22 cellular contexts compared by ENCODE assay signal in the genomic region with DNA sequence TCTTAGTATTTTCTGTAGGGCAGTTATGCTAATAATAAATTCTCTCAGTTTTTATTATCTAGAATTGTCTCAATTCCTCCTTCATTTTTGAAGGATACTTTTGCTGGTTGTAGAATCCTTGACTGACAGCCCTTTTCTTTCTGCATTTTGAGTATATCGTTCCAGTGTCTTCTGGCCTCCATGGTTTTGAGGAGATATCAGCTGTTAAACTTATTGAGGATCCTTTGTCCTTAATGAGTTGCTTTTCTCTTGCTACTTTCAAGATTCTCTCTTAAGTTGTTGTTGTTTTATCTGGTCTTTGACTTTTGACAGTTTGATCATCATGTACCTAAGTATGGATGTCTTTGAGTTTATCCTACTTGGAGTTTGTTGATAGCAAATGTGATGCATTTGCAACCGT. TPM values are rescaled to one million over a fixed set of nuclear protein-coding genes. Genes with fewer than 3 reads are reported as not detected.
A peak's percentile ranks its signal among the peaks of the same experiment; 100 is the strongest.
DNase-seq lines count a peak whose midpoint lies in the region; ATAC-seq, FAIRE-seq and TF ChIP-seq lines count a peak whose summit lies in the region.
"Had no signal": no experiment of that assay in that cellular context is flagged by ENCODE, and none has a peak within 500 bp of the region (broad histone marks: within the 10 kb centered on the region; RNA-seq: fewer than 3 reads in every experiment).

No MANE protein-coding gene starts in this region.

- CTCF ChIA-PET in HCT116 (lab: Charles Lee) = no interaction called here
- CTCF ChIA-PET in K562 (lab: Yijun Ruan, JAX; ENCODE audit: low intra/inter-chr PET ratio) = no interaction called here
- CTCF ChIA-PET in activated CD4-positive, alpha-beta memory T cell treated with anti-CD3 and anti-CD28 coated beads for 36 hours (lab: Charles Lee) = interaction anchor here (1.9 kb wide), 1 partner anchor 25 kb away, joined by 5 read pairs; no protein-coding TSS in a partner anchor

- no peak overlapping the region for H3K4me2 ChIP-seq in HCT116 (ENCODE audit: low read length)
- H3K4me2 ChIP-seq in K562 (ENCODE audit: insufficient read depth, low read length) = no peak overlapping the region

- in situ Hi-C loops in K562 (cut with MboI) = loop anchor here (5.0 kb wide), 1 partner anchor 49 kb away; no protein-coding TSS in a partner anchor

- POLR2A ChIA-PET in HCT116 (lab: Charles Lee) = no interaction called here
- POLR2A ChIA-PET in K562 (lab: Yijun Ruan, JAX) = interaction anchor here (0.7 kb wide), 1 partner anchor 9 kb away, joined by 3 read pairs; a partner anchor contains a TSS
- POLR2A ChIA-PET in activated CD4-positive, alpha-beta memory T cell treated with anti-CD3 and anti-CD28 coated beads for 36 hours (lab: Charles Lee) = no interaction called here

- H3K36me3 Mint-ChIP-seq in activated CD4-positive, alpha-beta memory T cell treated with anti-CD3 and anti-CD28 coated beads for 36 hours = no peaks in the 10 kb centered on the region
- H3K36me3 Mint-ChIP-seq: CD8-positive, alpha-beta T cell had no signal

- TF ChIP-seq RAD21 in HCT116 (IDR thresholded peaks at IDR 0.05; ENCODE audit: low read depth) = no peak
- TF ChIP-seq RAD21 in K562 (CRISPR knock-in tag; conservative IDR thresholded peaks at IDR 0.05 in 1 of 2, IDR thresholded peaks at IDR 0.05 in 1 of 2) = no peak

- intact Hi-C loops in HCT116 (cut with micrococcal nuclease) (no loop called here), K562 (cut with micrococcal nuclease) (no loop called here), right cardiac atrium (cut with DNase I) (no loop called here)
- intact Hi-C loops in activated CD4-positive, alpha-beta memory T cell treated with anti-CD3 and anti-CD28 coated beads for 36 hours (cut with micrococcal nuclease) = no loop called here

- no peaks in the 10 kb centered on the region for H3K79me2 ChIP-seq in HCT116 (ENCODE audit: insufficient read depth, low read length)
- no peaks in the 10 kb centered on the region for H3K79me2 ChIP-seq in K562 (ENCODE audit: control insufficient read depth, insufficient read depth, low read length)

- no peaks in the 10 kb centered on the region for H3K9me2 ChIP-seq in HCT116 (ENCODE audit: insufficient read depth)

- BruUV-seq in HCT116 (replicated peaks; lab: Mats Ljungman, UMichigan) = no TSS peak
- no TSS peak for BruUV-seq in K562 (replicated peaks; lab: Mats Ljungman, UMichigan)

- peaks cover 7 to 11% of the 10 kb centered on the region in 2 experiments; a peak in 2 of 4 replicates for H3K9me3 ChIP-seq in HCT116 (ENCODE audit: control insufficient read depth in 1 of 2, insufficient read depth in 1 of 2, low read depth in 1 of 2, low read length in 2 of 2)
- peaks cover 10% of the 10 kb centered on the region for H3K9me3 ChIP-seq in K562 (replicated peaks; ENCODE audit: control insufficient read depth, insufficient read depth, low read depth, low read length)
- H3K9me3 ChIP-seq in right cardiac atrium (ENCODE audit: control insufficient read depth, low read length) = no peaks in the 10 kb centered on the region

- peaks cover 7% of the 10 kb centered on the region for H3K4me1 Mint-ChIP-seq in activated CD4-positive, alpha-beta memory T cell treated with anti-CD3 and anti-CD28 coated beads for 36 hours (ENCODE audit: low read depth)

- peaks cover 23% of the 10 kb centered on the region for H3K27me3 Mint-ChIP-seq in activated CD4-positive, alpha-beta memory T cell treated with anti-CD3 and anti-CD28 coated beads for 36 hours

- TF ChIP-seq POLR2A in HCT116 (IDR thresholded peaks at IDR 0.05; ENCODE audit: borderline replicate concordance, extremely low read depth, insufficient read depth, insufficient read length) (no peak), K562 (conservative IDR thresholded peaks at IDR 0.05) (no peak)

- H3K4me1 ChIP-seq in HCT116 (ENCODE audit: control insufficient read depth in 1 of 2, insufficient read depth in 2 of 2, low read length in 2 of 2) (no peaks in the 10 kb centered on the region), K562 (replicated peaks in 1 of 2; ENCODE audit: control insufficient read depth in 2 of 2, insufficient read depth in 2 of 2, low read length in 2 of 2) (peaks cover 0 to 7% of the 10 kb centered on the region in 2 experiments; a peak in 3 of 5 replicates), right cardiac atrium (ENCODE audit: control insufficient read depth, insufficient read depth, low read length) (no peaks in the 10 kb centered on the region)

- RAD21 ChIA-PET in HCT116 (lab: Charles Lee; ENCODE audit: low non-redundant PET in 1 of 2, low total read pairs in 2 of 2, uncharacterized antibody in 2 of 2, unreplicated experiment in 2 of 2) = no interaction called here

- H2AFZ ChIP-seq in HCT116 (ENCODE audit: low read depth, low read length, poor library complexity, severe bottlenecking) (no peak overlapping the region), K562 (ENCODE audit: low read depth, low read length) (no peak overlapping the region)

- no peaks in the 10 kb centered on the region for H3K36me3 ChIP-seq in HCT116 (ENCODE audit: control insufficient read depth in 1 of 2, insufficient read depth in 2 of 2, low read length in 2 of 2)
- H3K36me3 ChIP-seq in K562 (ENCODE audit: control insufficient read depth, insufficient read depth, low read length) = no peaks in the 10 kb centered on the region

- H3K9me3 Mint-ChIP-seq in activated CD4-positive, alpha-beta memory T cell treated with anti-CD3 and anti-CD28 coated beads for 36 hours = peaks cover 12% of the 10 kb centered on the region

- H3K27ac Mint-ChIP-seq in activated CD4-positive, alpha-beta memory T cell treated with anti-CD3 and anti-CD28 coated beads for 36 hours = no peak overlapping the region
- H3K27ac Mint-ChIP-seq: CD8-positive, alpha-beta T cell; HFFc6 had no signal

- no peaks in the 10 kb centered on the region for H4K20me1 ChIP-seq in HCT116 (ENCODE audit: insufficient read depth)
- H4K20me1 ChIP-seq in K562 (replicated peaks; ENCODE audit: control insufficient read depth, insufficient read depth, low read length) = no peaks in the 10 kb centered on the region

- H3K27ac ChIP-seq in HCT116 (ENCODE audit: low read depth, low read length) = no peak overlapping the region
- H3K27ac ChIP-seq in K562 (ENCODE audit: extremely low read depth, low read depth, low read length) = no peak overlapping the region
- no peak overlapping the region for H3K27ac ChIP-seq in right cardiac atrium (ENCODE audit: low read length)

- H3K9ac ChIP-seq in HCT116 (ENCODE audit: low read length) (no peak overlapping the region), K562 (ENCODE audit: insufficient read depth in 1 of 2, low read depth in 2 of 2, low read length in 2 of 2) (no peak overlapping the region)

- DNase-seq in HCT116 (ENCODE audit: low read depth, low spot score) = no peak
- DNase-seq in OCI-M1 (lab: John Stamatoyannopoulos, UW) = peak; percentile 51
- DNase-seq in K562 (ENCODE audit: extremely low read depth in 1 of 4, low spot score in 3 of 4) = no peak
- no peak for DNase-seq in activated naive CD4-positive, alpha-beta T cell treated with Interleukin-2 at 50 U/mL for 16 hours
- DNase-seq in activated CD4-positive, alpha-beta memory T cell treated with anti-CD3 and anti-CD28 coated beads for 36 hours = no peak
- DNase-seq in right cardiac atrium = no peak
- DNase-seq: C1 segment of cervical spinal cord; CD8-positive, alpha-beta T cell; DMS 273 treated with DMSO at 0.1 percent for 48 hours; DMS79; EL; GDM1; GOT3; H7; HCEC 1CT; HFFc6 had no signal

- no peak for FAIRE-seq in K562 (lab: Jason Lieb, UNC)
- FAIRE-seq: D721Med, GM12891, GM18507 had no signal

- no peaks in the 10 kb centered on the region for H3K9me1 ChIP-seq in K562 (ENCODE audit: control insufficient read depth, insufficient read depth, low read length)

- WGBS in K562 (ENCODE audit: insufficient coverage, low coverage, missing lambda C conversion rate) = 4% methylated on average over 2 of the region's 2 CpGs
- 87% methylated on average over 2 of the region's 2 CpGs for WGBS in right cardiac atrium

- TF ChIP-seq CTCF in HCT116 (IDR thresholded peaks at IDR 0.05 in 2 of 3, conservative IDR thresholded peaks at IDR 0.05 in 1 of 3; ENCODE audit: borderline replicate concordance in 1 of 3, insufficient read depth in 1 of 3, low read depth in 2 of 3, low read length in 2 of 3) = no peak
- TF ChIP-seq CTCF in K562 (IDR thresholded peaks at IDR 0.05 in 2 of 3, conservative IDR thresholded peaks at IDR 0.05 in 1 of 3; ENCODE audit: insufficient read depth in 2 of 3, low read depth in 1 of 3, low read length in 3 of 3) = no peak

- ATAC-seq in HCT116 (no peak), K562 (no peak), right cardiac atrium (no peak)
- ATAC-seq: CD8-positive, alpha-beta T cell had no signal

- H3K4me3 ChIP-seq in HCT116 (replicated peaks in 1 of 2; ENCODE audit: low read depth in 1 of 2, low read length in 2 of 2) (no peak overlapping the region), K562 (no peak overlapping the region), right cardiac atrium (ENCODE audit: low read length) (no peak overlapping the region)

- TF ChIP-seq EP300 in K562 (IDR thresholded peaks at IDR 0.05; ENCODE audit: low read length) = no peak

- no peak overlapping the region for H3K4me3 Mint-ChIP-seq in activated CD4-positive, alpha-beta memory T cell treated with anti-CD3 and anti-CD28 coated beads for 36 hours
- H3K4me3 Mint-ChIP-seq: CD8-positive, alpha-beta T cell; HFFc6 had no signal

- no peaks in the 10 kb centered on the region; the same call in 1 of the 2 replicates for H3K27me3 ChIP-seq in HCT116 (ENCODE audit: insufficient read depth, low read length)
- no peaks in the 10 kb centered on the region for H3K27me3 ChIP-seq in K562 (ENCODE audit: control insufficient read depth in 2 of 2, insufficient read depth in 2 of 2, low read length in 2 of 2)
- H3K27me3 ChIP-seq in right cardiac atrium (ENCODE audit: control insufficient read depth, insufficient read depth) = no peaks in the 10 kb centered on the region

RNA-seq across cellular contexts. Expression of a gene that starts 8.9 kb away (rescaled TPM):
- total RNA-seq in HCT116 (2021; ENCODE audit: unreplicated experiment) = 0.76 TPM
- polyA plus RNA-seq in HCT116 (2012) = 0.21 and 0.47 TPM in 2 replicates
- total RNA-seq in K562 (2011; cell fraction: chromatin; rRNA removed; ENCODE audit: low replicate concordance) = not detected in 2 replicates
- total RNA-seq in K562 (2011; cell fraction: nucleolus; rRNA removed) = 0.50 TPM in 1 of 2 replicates, not detected in the other
- 0.59 TPM in 1 of 2 replicates, not detected in the other for total RNA-seq in K562 (2011; cell fraction: nucleoplasm; rRNA removed)
- total RNA-seq in K562 (2014; rRNA removed) = 0.20 and 0.27 TPM in 2 replicates
- total RNA-seq in K562 (2014; rRNA removed; fragmentation: Illumina TruSeq; extraction: Trizol) = 0.25 TPM in 1 of 2 replicates, not detected in the other
- 0.19 and 0.29 TPM in 2 replicates for total RNA-seq in K562 (2015; rRNA removed; fragmentation: Illumina TruSeq; extraction: Trizol)
- total RNA-seq in K562 (2021) = 0.16 and 0.29 TPM in 2 replicates
- polyA plus RNA-seq in K562 (2011; rRNA removed) = 0.20 and 0.22 TPM in 2 replicates
- 0.09 and 0.19 TPM in 2 replicates for polyA plus RNA-seq in K562 (2011; cell fraction: cytosol; rRNA removed)
- polyA plus RNA-seq in K562 (2011; cell fraction: nucleus; rRNA removed) = 0.10 and 0.27 TPM in 2 replicates
- 0.79 and 1.3 TPM in 2 replicates for polyA plus RNA-seq in K562 (2012)
- polyA plus RNA-seq in K562 (2014; fragmentation: Illumina TruSeq; extraction: Trizol) = 0.14 and 0.37 TPM in 2 replicates
- under 1 TPM in 1 of 2 experiments, not detected in 1; 0.10 TPM for polyA plus RNA-seq in K562 (2014; fragmentation: Nextera tagmentation; extraction: Ambion mirVana)
- polyA plus RNA-seq in K562 (2014; rRNA removed) = 0.08 and 0.45 TPM in 2 replicates
- polyA minus RNA-seq in K562 (2011; rRNA and poly(A)+ RNA removed) = not detected in 2 replicates
- not detected in 2 replicates for polyA minus RNA-seq in K562 (2011; cell fraction: cytosol; rRNA and poly(A)+ RNA removed)
- polyA minus RNA-seq in K562 (2011; cell fraction: nucleus; rRNA and poly(A)+ RNA removed) = not detected in 2 replicates
- total RNA-seq in activated CD4-positive, alpha-beta memory T cell treated with anti-CD3 and anti-CD28 coated beads for 36 hours = under 1 TPM; 0.19 to 0.45 TPM
- under 1 TPM in 2 of 4 donors, not detected in 2; 0.20 to 0.53 TPM for total RNA-seq in right cardiac atrium
- polyA plus RNA-seq in right cardiac atrium = 0.43 TPM
- total RNA-seq: A172; A673; CD8-positive, alpha-beta T cell; HFFc6 had no signal
- polyA plus RNA-seq: BJ had no signal

RNA-seq across cellular contexts. Expression of a gene that starts 19.0 kb away (rescaled TPM):
- 25.1 TPM for total RNA-seq in HCT116 (2021; ENCODE audit: unreplicated experiment)
- polyA plus RNA-seq in HCT116 (2012) = 17.3 and 19.1 TPM in 2 replicates
- total RNA-seq in K562 (2011; cell fraction: chromatin; rRNA removed; ENCODE audit: low replicate concordance) = 21.7 and 47.1 TPM in 2 replicates
- 15.0 and 17.9 TPM in 2 replicates for total RNA-seq in K562 (2011; cell fraction: nucleolus; rRNA removed)
- 22.7 and 31.2 TPM in 2 replicates for total RNA-seq in K562 (2011; cell fraction: nucleoplasm; rRNA removed)
- 22.5 TPM in 2 replicates for total RNA-seq in K562 (2014; rRNA removed)
- 22.4 and 23.2 TPM in 2 replicates for total RNA-seq in K562 (2014; rRNA removed; fragmentation: Illumina TruSeq; extraction: Trizol)
- 22.2 and 28.3 TPM in 2 replicates for total RNA-seq in K562 (2015; rRNA removed; fragmentation: Illumina TruSeq; extraction: Trizol)
- 23.1 and 23.7 TPM in 2 replicates for total RNA-seq in K562 (2021)
- 13.6 and 16.0 TPM in 2 replicates for polyA plus RNA-seq in K562 (2011; rRNA removed)
- polyA plus RNA-seq in K562 (2011; cell fraction: cytosol; rRNA removed) = 9.9 and 10.9 TPM in 2 replicates
- 11.6 and 12.1 TPM in 2 replicates for polyA plus RNA-seq in K562 (2011; cell fraction: nucleus; rRNA removed)
- polyA plus RNA-seq in K562 (2012) = 19.1 and 33.8 TPM in 2 replicates
- polyA plus RNA-seq in K562 (2014; fragmentation: Illumina TruSeq; extraction: Trizol) = 23.0 and 25.8 TPM in 2 replicates
- 1 to 10 TPM; 6.2 to 6.5 TPM for polyA plus RNA-seq in K562 (2014; fragmentation: Nextera tagmentation; extraction: Ambion mirVana)
- polyA plus RNA-seq in K562 (2014; rRNA removed) = 18.8 and 21.6 TPM in 2 replicates
- polyA minus RNA-seq in K562 (2011; rRNA and poly(A)+ RNA removed) = 24.4 TPM in 2 replicates
- polyA minus RNA-seq in K562 (2011; cell fraction: cytosol; rRNA and poly(A)+ RNA removed) = 10.3 and 11.6 TPM in 2 replicates
- 11.8 and 16.4 TPM in 2 replicates for polyA minus RNA-seq in K562 (2011; cell fraction: nucleus; rRNA and poly(A)+ RNA removed)
- 10 to 100 TPM; 24.9 to 26.1 TPM for total RNA-seq in activated CD4-positive, alpha-beta memory T cell treated with anti-CD3 and anti-CD28 coated beads for 36 hours
- total RNA-seq in right cardiac atrium = 10 to 100 TPM in 2 of 4 donors, 1 to 10 TPM in 2; 8.8 to 11.2 (median 10.0) TPM
- 7.6 TPM for polyA plus RNA-seq in right cardiac atrium

RNA-seq across cellular contexts. Expression of a gene that starts 37.5 kb away (rescaled TPM):
- total RNA-seq in HCT116 (2021; ENCODE audit: unreplicated experiment) (1.1 TPM), K562 (2014; rRNA removed) (0.18 TPM in 1 of 2 replicates, not detected in the other), K562 (2014; rRNA removed; fragmentation: Illumina TruSeq; extraction: Trizol) (not detected in 2 replicates), K562 (2015; rRNA removed; fragmentation: Illumina TruSeq; extraction: Trizol) (not detected in 2 replicates), K562 (2021) (0.53 and 0.54 TPM in 2 replicates), right cardiac atrium (10 to 100 TPM; 10.7 to 28.8 (median 16.1) TPM)
- 0.84 and 1.1 TPM in 2 replicates for polyA plus RNA-seq in HCT116 (2012)
- not detected in 2 replicates for total RNA-seq in K562 (2011; cell fraction: chromatin; rRNA removed; ENCODE audit: low replicate concordance)
- total RNA-seq in K562 (2011; cell fraction: nucleolus; rRNA removed) = not detected in 2 replicates
- not detected in 2 replicates for total RNA-seq in K562 (2011; cell fraction: nucleoplasm; rRNA removed)
- polyA plus RNA-seq in K562 (2011; rRNA removed) (not detected in 2 replicates), K562 (2014; fragmentation: Illumina TruSeq; extraction: Trizol) (not detected in 2 replicates), K562 (2014; fragmentation: Nextera tagmentation; extraction: Ambion mirVana) (not detected), K562 (2014; rRNA removed) (not detected in 2 replicates), right cardiac atrium (17.0 TPM)
- polyA plus RNA-seq in K562 (2011; cell fraction: cytosol; rRNA removed) = not detected in 2 replicates
- polyA plus RNA-seq in K562 (2011; cell fraction: nucleus; rRNA removed) = not detected in 2 replicates
- polyA plus RNA-seq in K562 (2012) = not detected in 2 replicates
- not detected in 2 replicates for polyA minus RNA-seq in K562 (2011; rRNA and poly(A)+ RNA removed)
- not detected in 2 replicates for polyA minus RNA-seq in K562 (2011; cell fraction: cytosol; rRNA and poly(A)+ RNA removed)
- not detected in 2 replicates for polyA minus RNA-seq in K562 (2011; cell fraction: nucleus; rRNA and poly(A)+ RNA removed)
- not detected for total RNA-seq in activated CD4-positive, alpha-beta memory T cell treated with anti-CD3 and anti-CD28 coated beads for 36 hours
- total RNA-seq: A172; A673; CD8-positive, alpha-beta T cell; H7; HFFc6 had no signal
- polyA plus RNA-seq: BJ had no signal
